Comparison of ENCODE assay signal across 1 cellular context in genomic region chr3:133828576-133829309, GRCh38.
TF ChIP-seq lines count a peak whose summit lies in the region.

No MANE protein-coding gene starts in this region.

TF ChIP-seq in GM23338, 12 proteins besides CTCF, POLR2A, EP300 and RAD21:
- TF ChIP-seq JUNB (IDR thresholded peaks at IDR 0.05; ENCODE audit: unreplicated experiment), result no peak
- no peak for TF ChIP-seq ZNF114 (CRISPR knock-in tag; IDR thresholded peaks at IDR 0.05)
- TF ChIP-seq, protein P1, sequence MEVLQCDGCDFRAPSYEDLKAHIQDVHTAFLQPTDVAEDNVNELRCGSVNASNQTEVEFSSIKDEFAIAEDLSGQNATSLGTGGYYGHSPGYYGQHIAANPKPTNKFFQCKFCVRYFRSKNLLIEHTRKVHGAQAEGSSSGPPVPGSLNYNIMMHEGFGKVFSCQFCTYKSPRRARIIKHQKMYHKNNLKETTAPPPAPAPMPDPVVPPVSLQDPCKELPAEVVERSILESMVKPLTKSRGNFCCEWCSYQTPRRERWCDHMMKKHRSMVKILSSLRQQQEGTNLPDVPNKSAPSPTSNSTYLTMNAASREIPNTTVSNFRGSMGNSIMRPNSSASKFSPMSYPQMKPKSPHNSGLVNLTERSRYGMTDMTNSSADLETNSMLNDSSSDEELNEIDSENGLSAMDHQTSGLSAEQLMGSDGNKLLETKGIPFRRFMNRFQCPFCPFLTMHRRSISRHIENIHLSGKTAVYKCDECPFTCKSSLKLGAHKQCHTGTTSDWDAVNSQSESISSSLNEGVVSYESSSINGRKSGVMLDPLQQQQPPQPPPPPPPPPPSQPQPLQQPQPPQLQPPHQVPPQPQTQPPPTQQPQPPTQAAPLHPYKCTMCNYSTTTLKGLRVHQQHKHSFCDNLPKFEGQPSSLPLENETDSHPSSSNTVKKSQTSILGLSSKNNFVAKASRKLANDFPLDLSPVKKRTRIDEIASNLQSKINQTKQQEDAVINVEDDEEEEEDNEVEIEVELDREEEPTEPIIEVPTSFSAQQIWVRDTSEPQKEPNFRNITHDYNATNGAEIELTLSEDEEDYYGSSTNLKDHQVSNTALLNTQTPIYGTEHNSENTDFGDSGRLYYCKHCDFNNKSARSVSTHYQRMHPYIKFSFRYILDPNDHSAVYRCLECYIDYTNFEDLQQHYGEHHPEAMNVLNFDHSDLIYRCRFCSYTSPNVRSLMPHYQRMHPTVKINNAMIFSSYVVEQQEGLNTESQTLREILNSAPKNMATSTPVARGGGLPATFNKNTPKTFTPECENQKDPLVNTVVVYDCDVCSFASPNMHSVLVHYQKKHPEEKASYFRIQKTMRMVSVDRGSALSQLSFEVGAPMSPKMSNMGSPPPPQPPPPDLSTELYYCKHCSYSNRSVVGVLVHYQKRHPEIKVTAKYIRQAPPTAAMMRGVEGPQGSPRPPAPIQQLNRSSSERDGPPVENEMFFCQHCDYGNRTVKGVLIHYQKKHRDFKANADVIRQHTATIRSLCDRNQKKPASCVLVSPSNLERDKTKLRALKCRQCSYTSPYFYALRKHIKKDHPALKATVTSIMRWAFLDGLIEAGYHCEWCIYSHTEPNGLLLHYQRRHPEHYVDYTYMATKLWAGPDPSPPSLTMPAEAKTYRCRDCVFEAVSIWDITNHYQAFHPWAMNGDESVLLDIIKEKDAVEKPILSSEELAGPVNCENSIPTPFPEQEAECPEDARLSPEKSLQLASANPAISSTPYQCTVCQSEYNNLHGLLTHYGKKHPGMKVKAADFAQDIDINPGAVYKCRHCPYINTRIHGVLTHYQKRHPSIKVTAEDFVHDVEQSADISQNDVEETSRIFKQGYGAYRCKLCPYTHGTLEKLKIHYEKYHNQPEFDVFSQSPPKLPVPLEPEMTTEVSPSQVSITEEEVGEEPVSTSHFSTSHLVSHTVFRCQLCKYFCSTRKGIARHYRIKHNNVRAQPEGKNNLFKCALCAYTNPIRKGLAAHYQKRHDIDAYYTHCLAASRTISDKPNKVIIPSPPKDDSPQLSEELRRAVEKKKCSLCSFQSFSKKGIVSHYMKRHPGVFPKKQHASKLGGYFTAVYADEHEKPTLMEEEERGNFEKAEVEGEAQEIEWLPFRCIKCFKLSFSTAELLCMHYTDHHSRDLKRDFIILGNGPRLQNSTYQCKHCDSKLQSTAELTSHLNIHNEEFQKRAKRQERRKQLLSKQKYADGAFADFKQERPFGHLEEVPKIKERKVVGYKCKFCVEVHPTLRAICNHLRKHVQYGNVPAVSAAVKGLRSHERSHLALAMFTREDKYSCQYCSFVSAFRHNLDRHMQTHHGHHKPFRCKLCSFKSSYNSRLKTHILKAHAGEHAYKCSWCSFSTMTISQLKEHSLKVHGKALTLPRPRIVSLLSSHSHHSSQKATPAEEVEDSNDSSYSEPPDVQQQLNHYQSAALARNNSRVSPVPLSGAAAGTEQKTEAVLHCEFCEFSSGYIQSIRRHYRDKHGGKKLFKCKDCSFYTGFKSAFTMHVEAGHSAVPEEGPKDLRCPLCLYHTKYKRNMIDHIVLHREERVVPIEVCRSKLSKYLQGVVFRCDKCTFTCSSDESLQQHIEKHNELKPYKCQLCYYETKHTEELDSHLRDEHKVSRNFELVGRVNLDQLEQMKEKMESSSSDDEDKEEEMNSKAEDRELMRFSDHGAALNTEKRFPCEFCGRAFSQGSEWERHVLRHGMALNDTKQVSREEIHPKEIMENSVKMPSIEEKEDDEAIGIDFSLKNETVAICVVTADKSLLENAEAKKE (CRISPR knock-in tag; IDR thresholded peaks at IDR 0.05), result no peak
